In genomic region chr3:179181993-179182551, GRCh38 we compare ENCODE assay signal across 9 cellular contexts. TPM values are rescaled to one million over a fixed set of nuclear protein-coding genes. Genes with fewer than 3 reads are reported as not detected.
DNase-seq lines count a peak whose midpoint lies in the region; ATAC-seq and TF ChIP-seq lines count a peak whose summit lies in the region.
"Had no signal": no experiment of that assay in that cellular context is flagged by ENCODE, and none has a peak within 500 bp of the region (broad histone marks: within the 10 kb centered on the region; RNA-seq: fewer than 3 reads in every experiment).

No MANE protein-coding gene starts in this region.

- H3K27ac Mint-ChIP-seq in natural killer cell treated with Interleukin-12 subunit alpha and Interleukin-12 subunit beta and Interleukin-15 and Interleukin-18, amount 100 ng/mL, for 72 hours, result peak overlapping the region in 1 of 2 donors; percentile 63
- no peak overlapping the region for H3K27ac Mint-ChIP-seq in endothelial cell (ENCODE audit: unreplicated experiment)
- H3K27ac Mint-ChIP-seq in glutamatergic neuron (ENCODE audit: unreplicated experiment), result no peak overlapping the region

- peaks cover 24 to 36% of the 10 kb centered on the region in 2 donors for H3K4me1 Mint-ChIP-seq in natural killer cell treated with Interleukin-12 subunit alpha and Interleukin-12 subunit beta and Interleukin-15 and Interleukin-18, amount 100 ng/mL, for 72 hours (ENCODE audit: low read depth in 2 of 2)
- H3K4me1 Mint-ChIP-seq in endothelial cell (ENCODE audit: unreplicated experiment) (peaks cover 14% of the 10 kb centered on the region), glutamatergic neuron (ENCODE audit: low read depth, unreplicated experiment) (peaks cover 5% of the 10 kb centered on the region)

- H3K36me3 ChIP-seq in HUES6 (ENCODE audit: control insufficient read depth, insufficient read depth, low read length), result no peaks in the 10 kb centered on the region

- ATAC-seq in natural killer cell treated with Interleukin-12 subunit alpha and Interleukin-12 subunit beta and Interleukin-15 and Interleukin-18, amount 100 ng/mL, for 72 hours, result peak; percentile 55 to 58

- TF ChIP-seq CTCF in endothelial cell (IDR thresholded peaks at IDR 0.05; ENCODE audit: unreplicated experiment), result no peak
- TF ChIP-seq CTCF in glutamatergic neuron (IDR thresholded peaks at IDR 0.05; ENCODE audit: partially characterized antibody, unreplicated experiment), result no peak

- H3K27ac ChIP-seq in HUES6 (ENCODE audit: low read depth, low read length), result peak overlapping the region; percentile 4; the same call in 1 of the 2 replicates

- H3K9ac ChIP-seq in HUES6 (ENCODE audit: low read length), result no peak overlapping the region

- no peaks in the 10 kb centered on the region for H3K36me3 Mint-ChIP-seq in natural killer cell treated with Interleukin-12 subunit alpha and Interleukin-12 subunit beta and Interleukin-15 and Interleukin-18, amount 100 ng/mL, for 72 hours
- H3K36me3 Mint-ChIP-seq in endothelial cell (ENCODE audit: low read depth, unreplicated experiment) (no peaks in the 10 kb centered on the region), glutamatergic neuron (ENCODE audit: unreplicated experiment) (no peaks in the 10 kb centered on the region)

- no peaks in the 10 kb centered on the region for H3K9me3 ChIP-seq in HUES6 (ENCODE audit: control insufficient read depth, insufficient read depth, low read depth, low read length)

- no peaks in the 10 kb centered on the region for H3K9me3 Mint-ChIP-seq in natural killer cell treated with Interleukin-12 subunit alpha and Interleukin-12 subunit beta and Interleukin-15 and Interleukin-18, amount 100 ng/mL, for 72 hours
- H3K9me3 Mint-ChIP-seq in endothelial cell (ENCODE audit: unreplicated experiment) (no peaks in the 10 kb centered on the region), glutamatergic neuron (ENCODE audit: unreplicated experiment) (no peaks in the 10 kb centered on the region)

- peak overlapping the region; percentile 54 for H3K4me3 Mint-ChIP-seq in natural killer cell treated with Interleukin-12 subunit alpha and Interleukin-12 subunit beta and Interleukin-15 and Interleukin-18, amount 100 ng/mL, for 72 hours
- H3K4me3 Mint-ChIP-seq in endothelial cell (ENCODE audit: unreplicated experiment), result no peak overlapping the region
- H3K4me3 Mint-ChIP-seq in glutamatergic neuron (ENCODE audit: unreplicated experiment), result no peak overlapping the region

- H3K4me1 ChIP-seq in HUES6 (ENCODE audit: control insufficient read depth, insufficient read depth, low read length), result peaks cover 31% of the 10 kb centered on the region

- DNase-seq in EH (ENCODE audit: low read depth) (peak; percentile 61), astrocyte of the hippocampus (ENCODE audit: low read depth, low spot score) (peak; percentile 63), endothelial cell (ENCODE audit: low spot score) (no peak), NCI-H2081 (lab: John Stamatoyannopoulos, UW) (no peak), glutamatergic neuron (no peak), midbrain (lab: John Stamatoyannopoulos, UW) (no peak)
- DNase-seq in natural killer cell treated with Interleukin-12 subunit alpha and Interleukin-12 subunit beta and Interleukin-15 and Interleukin-18, amount 100 ng/mL, for 72 hours (ENCODE audit: low spot score), result no peak
- DNase-seq: NCI-H82 had no signal

- H3K4me3 ChIP-seq in HUES6 (ENCODE audit: low read depth, low read length), result no peak overlapping the region

- no peaks in the 10 kb centered on the region for H3K27me3 ChIP-seq in HUES6 (ENCODE audit: control insufficient read depth, insufficient read depth, low read length)

- H3K27me3 Mint-ChIP-seq in natural killer cell treated with Interleukin-12 subunit alpha and Interleukin-12 subunit beta and Interleukin-15 and Interleukin-18, amount 100 ng/mL, for 72 hours, result no peaks in the 10 kb centered on the region
- H3K27me3 Mint-ChIP-seq in endothelial cell (ENCODE audit: unreplicated experiment) (no peaks in the 10 kb centered on the region), glutamatergic neuron (ENCODE audit: unreplicated experiment) (no peaks in the 10 kb centered on the region)

RNA-seq across cellular contexts. Expression of gene PIK3CA, which starts 33.9 kb away (rescaled TPM):
- total RNA-seq in natural killer cell treated with Interleukin-12 subunit alpha and Interleukin-12 subunit beta and Interleukin-15 and Interleukin-18, amount 100 ng/mL, for 72 hours, result 10 to 100 TPM; 10.9 to 21.9 TPM
- total RNA-seq in endothelial cell (ENCODE audit: unreplicated experiment), result 26.7 TPM
- 20.0 TPM for total RNA-seq in glutamatergic neuron (ENCODE audit: unreplicated experiment)

Comparison
In these comparisons a context has a peak if more than half of its experiments do, and no peak if none do; other contexts are left out.
1. DNase-seq: peak in EH (single experiment) and astrocyte of the hippocampus (single experiment); none in natural killer cell treated with Interleukin-12 subunit alpha and Interleukin-12 subunit beta and Interleukin-15 and Interleukin-18, amount 100 ng/mL, for 72 hours (single experiment), endothelial cell (single experiment), NCI-H2081 (0 of 2), glutamatergic neuron (single experiment) and midbrain (single experiment).